In the genomic region with DNA sequence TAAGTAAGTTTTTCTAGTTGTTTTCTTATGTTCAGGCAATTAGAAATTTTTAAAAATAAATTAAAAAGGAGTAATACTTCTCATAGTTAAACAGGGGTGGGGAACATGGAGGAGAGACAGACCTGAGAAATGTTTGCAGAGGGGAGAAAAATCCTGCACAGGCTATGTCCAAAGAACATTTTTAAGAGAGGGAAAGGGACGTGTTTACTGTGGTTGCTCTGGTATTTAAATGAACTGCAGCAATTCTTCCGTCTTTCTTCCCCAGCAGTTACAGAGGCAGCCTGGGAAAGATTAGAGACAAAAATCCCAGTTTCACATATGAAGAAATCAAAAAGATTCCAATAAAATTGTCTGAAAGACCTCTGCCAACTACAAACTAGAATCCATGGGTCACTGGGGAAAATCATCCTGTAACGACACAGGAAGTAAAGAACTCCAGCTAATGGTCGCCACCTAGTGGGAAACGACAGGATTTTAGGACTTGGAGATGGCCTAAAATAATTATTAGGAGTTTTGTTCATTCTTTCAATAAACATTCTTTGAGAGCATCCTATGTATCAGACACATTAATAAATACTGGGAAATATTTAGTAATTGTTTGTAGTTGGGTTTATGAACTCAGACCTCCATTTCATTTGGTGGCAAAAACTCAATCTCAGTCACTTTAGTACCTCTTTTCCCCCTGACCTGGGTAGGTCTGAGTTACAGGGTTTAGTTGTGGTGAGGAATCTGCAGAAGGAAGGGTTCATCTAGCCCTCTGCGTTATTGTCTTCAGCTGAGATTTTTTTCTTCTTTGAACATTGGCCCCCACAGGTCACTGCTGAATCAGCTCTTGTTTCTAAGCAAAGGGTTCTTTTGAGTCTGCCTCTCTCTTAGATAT, we compare ENCODE assay signal across 8 cellular contexts.
DNase-seq lines count a peak whose midpoint lies in the region; ATAC-seq and TF ChIP-seq lines count a peak whose summit lies in the region.

No MANE protein-coding gene starts in this region.

- no peaks in the 10 kb centered on the region for H3K4me1 ChIP-seq in endocrine pancreas (ENCODE audit: control insufficient read depth, insufficient read depth, low read length)
- peaks cover 0 to 3% of the 10 kb centered on the region in 2 donors for H3K4me1 ChIP-seq in lung (ENCODE audit: control insufficient read depth in 2 of 2, insufficient read depth in 2 of 2, low read length in 2 of 2)
- no peaks in the 10 kb centered on the region for H3K4me1 ChIP-seq in thyroid gland

- TF ChIP-seq POLR2A in thyroid gland (IDR thresholded peaks at IDR 0.05): no peak

- no peaks in the 10 kb centered on the region for H3K27me3 ChIP-seq in MG63
- H3K27me3 ChIP-seq in endocrine pancreas (ENCODE audit: control insufficient read depth, insufficient read depth, low read length): no peaks in the 10 kb centered on the region
- no peaks in the 10 kb centered on the region for H3K27me3 ChIP-seq in lung (ENCODE audit: control insufficient read depth, insufficient read depth)
- H3K27me3 ChIP-seq in thyroid gland: no peaks in the 10 kb centered on the region

- H3K27ac ChIP-seq in lung (ENCODE audit: low read depth in 1 of 2, low read length in 1 of 2): no peak overlapping the region
- H3K27ac ChIP-seq in thyroid gland: no peak overlapping the region

- 9 to 10% methylated on average over 6 of the region's 6 CpGs for WGBS in lung, 2 donors
- WGBS in thyroid gland, 2 donors: 15 to 17% methylated on average over 6 of the region's 6 CpGs

- ATAC-seq in HG02588 (IDR thresholded peaks at IDR 0.05; ENCODE audit: unreplicated experiment): peak; percentile 74
- ATAC-seq in lung (ENCODE audit: insufficient read depth, low FRiP score): peak; percentile 77

- DNase-seq in AG09319 (ENCODE audit: extremely low read depth, low read depth) (peak; percentile 47), MG63 (peak; percentile 41), SHP77 (lab: John Stamatoyannopoulos, UW) (peak; percentile 65 to 66), lung (ENCODE audit: low spot score) (peak; percentile 61), thyroid gland (peak; percentile 52 to 67)

- peak overlapping the region; percentile 60 for H3K9ac ChIP-seq in endocrine pancreas (ENCODE audit: control insufficient read depth, insufficient read depth, low read length)

- intact Hi-C loops in thyroid gland (cut with DNase I): loop anchor here (2.0 kb wide), 1 partner anchor 119 kb away; no protein-coding TSS in a partner anchor

- TF ChIP-seq CTCF in AG09319 (IDR thresholded peaks at IDR 0.05; ENCODE audit: low read depth, low read length) (peak; percentile 70), GM12872 (IDR thresholded peaks at IDR 0.05; ENCODE audit: insufficient read depth, low read depth, low read length) (peak; percentile 60; the same call in 2 of the 3 replicates), lung (IDR thresholded peaks at IDR 0.05; ENCODE audit: control extremely low read depth, extremely low read depth) (peak; percentile 71), thyroid gland (IDR thresholded peaks at IDR 0.05) (peak; percentile 33 to 84 (median 76))

- H3K9me3 ChIP-seq in MG63 (no peaks in the 10 kb centered on the region), endocrine pancreas (ENCODE audit: control insufficient read depth, low read length) (no peaks in the 10 kb centered on the region), lung (ENCODE audit: control insufficient read depth in 2 of 2, insufficient read depth in 1 of 2, low read length in 1 of 2) (no peaks in the 10 kb centered on the region), thyroid gland (no peaks in the 10 kb centered on the region)

- H3K4me3 ChIP-seq in MG63 (no peak overlapping the region), endocrine pancreas (ENCODE audit: control insufficient read depth, insufficient read depth, low read length) (no peak overlapping the region), lung (no peak overlapping the region), thyroid gland (replicated peaks in 1 of 3) (no peak overlapping the region)

- no peaks in the 10 kb centered on the region for H3K36me3 ChIP-seq in MG63
- no peaks in the 10 kb centered on the region for H3K36me3 ChIP-seq in endocrine pancreas (ENCODE audit: control insufficient read depth, insufficient read depth, low read length)
- no peaks in the 10 kb centered on the region for H3K36me3 ChIP-seq in lung (ENCODE audit: control insufficient read depth in 2 of 2, insufficient read depth in 2 of 2, low read length in 2 of 2)
- H3K36me3 ChIP-seq in thyroid gland: no peaks in the 10 kb centered on the region
